Comparison of ENCODE assay signal across 1 cellular context in genomic region chr11:9757809-9758675, GRCh38.
TF ChIP-seq lines count a peak whose summit lies in the region.

No MANE protein-coding gene starts in this region.

TF ChIP-seq in HepG2, 621 proteins besides CTCF, POLR2A, EP300 and RAD21 (continued from another document and continues in another):
- TF ChIP-seq MXD4 (CRISPR knock-in tag; IDR thresholded peaks at IDR 0.05), result 0 out of 2 replicates have a peak, but pooled peaks have one; percentile 11
- TF ChIP-seq ZNF660 (CRISPR knock-in tag; IDR thresholded peaks at IDR 0.05; ENCODE audit: borderline replicate concordance, low read depth), result no peak
- no peak for TF ChIP-seq CCAR2 (optimal IDR thresholded peaks at IDR 0.05; ENCODE audit: low read depth, low read length)
- TF ChIP-seq MEIS1 (CRISPR knock-in tag; IDR thresholded peaks at IDR 0.05; ENCODE audit: borderline replicate concordance), result no peak
- TF ChIP-seq ZNF142 (CRISPR knock-in tag; IDR thresholded peaks at IDR 0.05), result no peak
- TF ChIP-seq EED (CRISPR knock-in tag; IDR thresholded peaks at IDR 0.05), result no peak
- TF ChIP-seq DMAP1 (CRISPR knock-in tag; IDR thresholded peaks at IDR 0.05), result peak; percentile 89
- peak; percentile 66; the same call in 1 of the 2 replicates for TF ChIP-seq GATAD2A (CRISPR knock-in tag; IDR thresholded peaks at IDR 0.05)
- TF ChIP-seq ZNF329 (CRISPR knock-in tag; IDR thresholded peaks at IDR 0.05; ENCODE audit: low read depth), result 0 out of 2 replicates have a peak, but pooled peaks have one; percentile 16
- no peak for TF ChIP-seq KAT7 (CRISPR knock-in tag; IDR thresholded peaks at IDR 0.05; ENCODE audit: borderline replicate concordance)
- TF ChIP-seq ZMYM2 (CRISPR knock-in tag; IDR thresholded peaks at IDR 0.05), result 0 out of 2 replicates have a peak, but pooled peaks have one; percentile 7
- no peak for TF ChIP-seq PTBP1 (IDR thresholded peaks at IDR 0.05; ENCODE audit: low read depth, low read length, poor library complexity, severe bottlenecking)
- no peak for TF ChIP-seq LRRFIP1 (CRISPR knock-in tag; conservative IDR thresholded peaks at IDR 0.05)
- TF ChIP-seq ZMAT3 (CRISPR knock-in tag; conservative IDR thresholded peaks at IDR 0.05), result no peak; the same call in 1 of the 2 replicates
- no peak for TF ChIP-seq THAP8 (CRISPR knock-in tag; IDR thresholded peaks at IDR 0.05; ENCODE audit: borderline replicate concordance)
- no peak for TF ChIP-seq GZF1 (CRISPR knock-in tag; IDR thresholded peaks at IDR 0.05)
- peak; percentile 90 for TF ChIP-seq MYC (CRISPR knock-in tag; IDR thresholded peaks at IDR 0.05; ENCODE audit: borderline replicate concordance)
- no peak for TF ChIP-seq KDM6A (CRISPR knock-in tag; IDR thresholded peaks at IDR 0.05; ENCODE audit: low read depth)
- TF ChIP-seq ZNF34 (CRISPR knock-in tag; IDR thresholded peaks at IDR 0.05; ENCODE audit: borderline replicate concordance), result peak; percentile 74; the same call in 1 of the 2 replicates
- TF ChIP-seq ZKSCAN5 (CRISPR knock-in tag; IDR thresholded peaks at IDR 0.05), result no peak
- no peak for TF ChIP-seq ZNF713 (CRISPR knock-in tag; IDR thresholded peaks at IDR 0.05)
- no peak for TF ChIP-seq STAT5B (CRISPR knock-in tag; IDR thresholded peaks at IDR 0.05)
- TF ChIP-seq KDM1A (CRISPR knock-in tag; IDR thresholded peaks at IDR 0.05), result no peak
- no peak for TF ChIP-seq XRCC5 (optimal IDR thresholded peaks at IDR 0.05; ENCODE audit: low read length)
- no peak for TF ChIP-seq ZBTB25 (CRISPR knock-in tag; IDR thresholded peaks at IDR 0.05)
- 0 out of 2 replicates have a peak, but pooled peaks have one; percentile 56 for TF ChIP-seq HMGA1 (CRISPR knock-in tag; conservative IDR thresholded peaks at IDR 0.05)
- TF ChIP-seq ZGPAT (CRISPR knock-in tag; IDR thresholded peaks at IDR 0.05), result peak; percentile 47
- no peak for TF ChIP-seq HNRNPLL (IDR thresholded peaks at IDR 0.05; ENCODE audit: low read depth, low read length, poor library complexity, severe bottlenecking)
- no peak; the same call in 1 of the 2 replicates for TF ChIP-seq FOXK1 (CRISPR knock-in tag; IDR thresholded peaks at IDR 0.05; ENCODE audit: borderline replicate concordance, low read depth)
- peak; percentile 27; the same call in 1 of the 2 replicates for TF ChIP-seq ZSCAN31 (CRISPR knock-in tag; IDR thresholded peaks at IDR 0.05; ENCODE audit: low read depth)
- TF ChIP-seq ZNF292 (CRISPR knock-in tag; IDR thresholded peaks at IDR 0.05; ENCODE audit: borderline replicate concordance, low read depth), result no peak
- TF ChIP-seq ZNF350 (CRISPR knock-in tag; IDR thresholded peaks at IDR 0.05; ENCODE audit: borderline replicate concordance, low read depth), result no peak
- no peak for TF ChIP-seq ZNF577 (CRISPR knock-in tag; IDR thresholded peaks at IDR 0.05; ENCODE audit: borderline replicate concordance, low read depth)
- no peak for TF ChIP-seq JDP2 (CRISPR knock-in tag; IDR thresholded peaks at IDR 0.05; ENCODE audit: borderline replicate concordance)
- TF ChIP-seq SKI (IDR thresholded peaks at IDR 0.05; ENCODE audit: partially characterized antibody), result no peak
- no peak for TF ChIP-seq ZNF253 (CRISPR knock-in tag; IDR thresholded peaks at IDR 0.05; ENCODE audit: borderline replicate concordance)
- TF ChIP-seq ZNF704 (CRISPR knock-in tag; IDR thresholded peaks at IDR 0.05; ENCODE audit: borderline replicate concordance), result 0 out of 2 replicates have a peak, but pooled peaks have one; percentile 68
- TF ChIP-seq HDAC1 (CRISPR knock-in tag; IDR thresholded peaks at IDR 0.05), result no peak; the same call in 1 of the 2 replicates
- TF ChIP-seq FOXP4 (CRISPR knock-in tag; IDR thresholded peaks at IDR 0.05), result no peak
- no peak for TF ChIP-seq ZNF652 (CRISPR knock-in tag; IDR thresholded peaks at IDR 0.05; ENCODE audit: borderline replicate concordance, low read depth)
- TF ChIP-seq ZNF563 (CRISPR knock-in tag; IDR thresholded peaks at IDR 0.05), result no peak
- peak; percentile 53 to 97; a peak in 2 of 4 replicates for TF ChIP-seq HMGXB4 (CRISPR knock-in tag; IDR thresholded peaks at IDR 0.05; ENCODE audit: borderline replicate concordance in 1 of 2, low read depth in 1 of 2)
- TF ChIP-seq TEF (CRISPR knock-in tag; IDR thresholded peaks at IDR 0.05), result peak; percentile 7; the same call in 1 of the 2 replicates
- no peak; the same call in 1 of the 2 replicates for TF ChIP-seq KAT8 (CRISPR knock-in tag; IDR thresholded peaks at IDR 0.05)
- TF ChIP-seq FOXJ3 (CRISPR knock-in tag; IDR thresholded peaks at IDR 0.05; ENCODE audit: borderline replicate concordance), result no peak
- TF ChIP-seq FIP1L1 (IDR thresholded peaks at IDR 0.05; ENCODE audit: borderline replicate concordance, insufficient read depth, low read depth, low read length), result no peak
